Comparison of ENCODE assay signal across 1 cellular context in the genomic region with DNA sequence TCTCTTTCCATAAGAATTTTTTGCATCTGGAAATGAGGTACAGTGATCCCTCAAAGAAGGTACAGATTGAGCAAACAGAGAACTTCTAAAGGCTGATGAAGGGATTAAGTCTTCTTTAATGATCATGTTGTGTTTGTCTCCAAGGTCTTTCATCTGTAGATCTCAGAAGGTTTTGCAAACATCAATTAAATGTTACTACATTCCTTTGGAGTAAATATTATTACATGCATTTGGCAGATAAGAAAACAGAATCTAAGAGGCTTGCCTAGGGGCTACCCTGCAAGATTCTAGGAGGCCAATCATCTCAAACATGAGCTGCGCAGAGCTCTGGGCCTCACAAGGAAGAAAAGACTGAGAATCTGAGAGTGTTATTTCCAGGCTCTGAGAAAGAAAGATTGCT.
TF ChIP-seq lines count a peak whose summit lies in the region.

No MANE protein-coding gene starts in this region.

TF ChIP-seq in HepG2, 621 proteins besides CTCF, POLR2A, EP300 and RAD21 (continued from another document and continues in another):
- TF ChIP-seq, protein P1, sequence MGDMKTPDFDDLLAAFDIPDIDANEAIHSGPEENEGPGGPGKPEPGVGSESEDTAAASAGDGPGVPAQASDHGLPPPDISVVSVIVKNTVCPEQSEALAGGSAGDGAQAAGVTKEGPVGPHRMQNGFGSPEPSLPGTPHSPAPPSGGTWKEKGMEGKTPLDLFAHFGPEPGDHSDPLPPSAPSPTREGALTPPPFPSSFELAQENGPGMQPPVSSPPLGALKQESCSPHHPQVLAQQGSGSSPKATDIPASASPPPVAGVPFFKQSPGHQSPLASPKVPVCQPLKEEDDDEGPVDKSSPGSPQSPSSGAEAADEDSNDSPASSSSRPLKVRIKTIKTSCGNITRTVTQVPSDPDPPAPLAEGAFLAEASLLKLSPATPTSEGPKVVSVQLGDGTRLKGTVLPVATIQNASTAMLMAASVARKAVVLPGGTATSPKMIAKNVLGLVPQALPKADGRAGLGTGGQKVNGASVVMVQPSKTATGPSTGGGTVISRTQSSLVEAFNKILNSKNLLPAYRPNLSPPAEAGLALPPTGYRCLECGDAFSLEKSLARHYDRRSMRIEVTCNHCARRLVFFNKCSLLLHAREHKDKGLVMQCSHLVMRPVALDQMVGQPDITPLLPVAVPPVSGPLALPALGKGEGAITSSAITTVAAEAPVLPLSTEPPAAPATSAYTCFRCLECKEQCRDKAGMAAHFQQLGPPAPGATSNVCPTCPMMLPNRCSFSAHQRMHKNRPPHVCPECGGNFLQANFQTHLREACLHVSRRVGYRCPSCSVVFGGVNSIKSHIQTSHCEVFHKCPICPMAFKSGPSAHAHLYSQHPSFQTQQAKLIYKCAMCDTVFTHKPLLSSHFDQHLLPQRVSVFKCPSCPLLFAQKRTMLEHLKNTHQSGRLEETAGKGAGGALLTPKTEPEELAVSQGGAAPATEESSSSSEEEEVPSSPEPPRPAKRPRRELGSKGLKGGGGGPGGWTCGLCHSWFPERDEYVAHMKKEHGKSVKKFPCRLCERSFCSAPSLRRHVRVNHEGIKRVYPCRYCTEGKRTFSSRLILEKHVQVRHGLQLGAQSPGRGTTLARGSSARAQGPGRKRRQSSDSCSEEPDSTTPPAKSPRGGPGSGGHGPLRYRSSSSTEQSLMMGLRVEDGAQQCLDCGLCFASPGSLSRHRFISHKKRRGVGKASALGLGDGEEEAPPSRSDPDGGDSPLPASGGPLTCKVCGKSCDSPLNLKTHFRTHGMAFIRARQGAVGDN (CRISPR knock-in tag; IDR thresholded peaks at IDR 0.05): no peak
- TF ChIP-seq CBFB (CRISPR knock-in tag; IDR thresholded peaks at IDR 0.05) (no peak), DR1 (CRISPR knock-in tag; IDR thresholded peaks at IDR 0.05) (no peak), HDAC2 (CRISPR knock-in tag; IDR thresholded peaks at IDR 0.05) (peak; percentile 31; the same call in 1 of the 2 replicates), ZNF878 (CRISPR knock-in tag; IDR thresholded peaks at IDR 0.05) (no peak), SETDB1 (CRISPR knock-in tag; IDR thresholded peaks at IDR 0.05; ENCODE audit: borderline replicate concordance) (no peak), FOXP1 (IDR thresholded peaks at IDR 0.05) (no peak), FOXP1 (CRISPR knock-in tag; IDR thresholded peaks at IDR 0.05) (peak; percentile 44; the same call in 1 of the 2 replicates), ZNF121 (CRISPR knock-in tag; IDR thresholded peaks at IDR 0.05) (no peak), SIX1 (CRISPR knock-in tag; IDR thresholded peaks at IDR 0.05; ENCODE audit: borderline replicate concordance) (0 out of 2 replicates have a peak, but pooled peaks have one; percentile 27), ZNF570 (CRISPR knock-in tag; IDR thresholded peaks at IDR 0.05; ENCODE audit: borderline replicate concordance) (no peak), MZF1 (CRISPR knock-in tag; IDR thresholded peaks at IDR 0.05; ENCODE audit: borderline replicate concordance) (no peak), SIN3B (IDR thresholded peaks at IDR 0.05; ENCODE audit: low read length) (no peak), SNAI1 (CRISPR knock-in tag; IDR thresholded peaks at IDR 0.05; ENCODE audit: borderline replicate concordance) (no peak), POGZ (CRISPR knock-in tag; IDR thresholded peaks at IDR 0.05) (no peak), ZNF20 (CRISPR knock-in tag; IDR thresholded peaks at IDR 0.05) (no peak), ZNF296 (CRISPR knock-in tag; conservative IDR thresholded peaks at IDR 0.05) (no peak), NR2F6 (IDR thresholded peaks at IDR 0.05) (no peak), NR2F6 (CRISPR knock-in tag; IDR thresholded peaks at IDR 0.05) (no peak), ZMYM2 (CRISPR knock-in tag; IDR thresholded peaks at IDR 0.05) (no peak), ZNF10 (CRISPR knock-in tag; IDR thresholded peaks at IDR 0.05; ENCODE audit: borderline replicate concordance, low read depth) (no peak), ZNF382 (CRISPR knock-in tag; IDR thresholded peaks at IDR 0.05; ENCODE audit: borderline replicate concordance) (no peak), TP53 (CRISPR knock-in tag; conservative IDR thresholded peaks at IDR 0.05) (no peak), ZNF326 (CRISPR knock-in tag; IDR thresholded peaks at IDR 0.05; ENCODE audit: borderline replicate concordance) (no peak), HNRNPK (IDR thresholded peaks at IDR 0.05; ENCODE audit: low read depth, low read length, poor library complexity, severe bottlenecking) (no peak), MEIS1 (CRISPR knock-in tag; IDR thresholded peaks at IDR 0.05; ENCODE audit: borderline replicate concordance) (no peak), ZNF543 (CRISPR knock-in tag; IDR thresholded peaks at IDR 0.05) (no peak), ZBTB1 (CRISPR knock-in tag; IDR thresholded peaks at IDR 0.05; ENCODE audit: borderline replicate concordance) (no peak), JDP2 (CRISPR knock-in tag; IDR thresholded peaks at IDR 0.05; ENCODE audit: borderline replicate concordance) (no peak), SAFB2 (CRISPR knock-in tag; IDR thresholded peaks at IDR 0.05; ENCODE audit: borderline replicate concordance, low read depth) (no peak), ZNF124 (CRISPR knock-in tag; IDR thresholded peaks at IDR 0.05) (no peak), HMG20A (CRISPR knock-in tag; IDR thresholded peaks at IDR 0.05; ENCODE audit: borderline replicate concordance) (peak; percentile 12; the same call in 1 of the 2 replicates), ZNF33A (CRISPR knock-in tag; IDR thresholded peaks at IDR 0.05; ENCODE audit: borderline replicate concordance) (no peak), GFI1 (CRISPR knock-in tag; IDR thresholded peaks at IDR 0.05; ENCODE audit: borderline replicate concordance) (peak; percentile 48; the same call in 1 of the 2 replicates), PITX1 (CRISPR knock-in tag; IDR thresholded peaks at IDR 0.05) (peak; percentile 25; the same call in 1 of the 2 replicates), ATF1 (CRISPR knock-in tag; IDR thresholded peaks at IDR 0.05) (no peak), KMT2A (CRISPR knock-in tag; IDR thresholded peaks at IDR 0.05) (no peak)
- TF ChIP-seq, protein P2, sequence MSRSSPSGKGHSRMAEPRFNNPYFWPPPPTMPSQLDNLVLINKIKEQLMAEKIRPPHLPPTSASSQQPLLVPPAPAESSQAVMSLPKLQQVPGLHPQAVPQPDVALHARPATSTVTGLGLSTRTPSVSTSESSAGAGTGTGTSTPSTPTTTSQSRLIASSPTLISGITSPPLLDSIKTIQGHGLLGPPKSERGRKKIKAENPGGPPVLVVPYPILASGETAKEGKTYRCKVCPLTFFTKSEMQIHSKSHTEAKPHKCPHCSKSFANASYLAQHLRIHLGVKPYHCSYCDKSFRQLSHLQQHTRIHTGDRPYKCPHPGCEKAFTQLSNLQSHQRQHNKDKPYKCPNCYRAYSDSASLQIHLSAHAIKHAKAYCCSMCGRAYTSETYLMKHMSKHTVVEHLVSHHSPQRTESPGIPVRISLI (CRISPR knock-in tag; IDR thresholded peaks at IDR 0.05; ENCODE audit: borderline replicate concordance): 0 out of 2 replicates have a peak, but pooled peaks have one; percentile 14
- TF ChIP-seq, protein P3, sequence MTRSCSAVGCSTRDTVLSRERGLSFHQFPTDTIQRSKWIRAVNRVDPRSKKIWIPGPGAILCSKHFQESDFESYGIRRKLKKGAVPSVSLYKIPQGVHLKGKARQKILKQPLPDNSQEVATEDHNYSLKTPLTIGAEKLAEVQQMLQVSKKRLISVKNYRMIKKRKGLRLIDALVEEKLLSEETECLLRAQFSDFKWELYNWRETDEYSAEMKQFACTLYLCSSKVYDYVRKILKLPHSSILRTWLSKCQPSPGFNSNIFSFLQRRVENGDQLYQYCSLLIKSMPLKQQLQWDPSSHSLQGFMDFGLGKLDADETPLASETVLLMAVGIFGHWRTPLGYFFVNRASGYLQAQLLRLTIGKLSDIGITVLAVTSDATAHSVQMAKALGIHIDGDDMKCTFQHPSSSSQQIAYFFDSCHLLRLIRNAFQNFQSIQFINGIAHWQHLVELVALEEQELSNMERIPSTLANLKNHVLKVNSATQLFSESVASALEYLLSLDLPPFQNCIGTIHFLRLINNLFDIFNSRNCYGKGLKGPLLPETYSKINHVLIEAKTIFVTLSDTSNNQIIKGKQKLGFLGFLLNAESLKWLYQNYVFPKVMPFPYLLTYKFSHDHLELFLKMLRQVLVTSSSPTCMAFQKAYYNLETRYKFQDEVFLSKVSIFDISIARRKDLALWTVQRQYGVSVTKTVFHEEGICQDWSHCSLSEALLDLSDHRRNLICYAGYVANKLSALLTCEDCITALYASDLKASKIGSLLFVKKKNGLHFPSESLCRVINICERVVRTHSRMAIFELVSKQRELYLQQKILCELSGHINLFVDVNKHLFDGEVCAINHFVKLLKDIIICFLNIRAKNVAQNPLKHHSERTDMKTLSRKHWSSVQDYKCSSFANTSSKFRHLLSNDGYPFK (CRISPR knock-in tag; IDR thresholded peaks at IDR 0.05; ENCODE audit: borderline replicate concordance): no peak
- TF ChIP-seq, protein P4, sequence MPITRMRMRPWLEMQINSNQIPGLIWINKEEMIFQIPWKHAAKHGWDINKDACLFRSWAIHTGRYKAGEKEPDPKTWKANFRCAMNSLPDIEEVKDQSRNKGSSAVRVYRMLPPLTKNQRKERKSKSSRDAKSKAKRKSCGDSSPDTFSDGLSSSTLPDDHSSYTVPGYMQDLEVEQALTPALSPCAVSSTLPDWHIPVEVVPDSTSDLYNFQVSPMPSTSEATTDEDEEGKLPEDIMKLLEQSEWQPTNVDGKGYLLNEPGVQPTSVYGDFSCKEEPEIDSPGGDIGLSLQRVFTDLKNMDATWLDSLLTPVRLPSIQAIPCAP (CRISPR knock-in tag; IDR thresholded peaks at IDR 0.05; ENCODE audit: low read depth): no peak
- TF ChIP-seq, protein P5, sequence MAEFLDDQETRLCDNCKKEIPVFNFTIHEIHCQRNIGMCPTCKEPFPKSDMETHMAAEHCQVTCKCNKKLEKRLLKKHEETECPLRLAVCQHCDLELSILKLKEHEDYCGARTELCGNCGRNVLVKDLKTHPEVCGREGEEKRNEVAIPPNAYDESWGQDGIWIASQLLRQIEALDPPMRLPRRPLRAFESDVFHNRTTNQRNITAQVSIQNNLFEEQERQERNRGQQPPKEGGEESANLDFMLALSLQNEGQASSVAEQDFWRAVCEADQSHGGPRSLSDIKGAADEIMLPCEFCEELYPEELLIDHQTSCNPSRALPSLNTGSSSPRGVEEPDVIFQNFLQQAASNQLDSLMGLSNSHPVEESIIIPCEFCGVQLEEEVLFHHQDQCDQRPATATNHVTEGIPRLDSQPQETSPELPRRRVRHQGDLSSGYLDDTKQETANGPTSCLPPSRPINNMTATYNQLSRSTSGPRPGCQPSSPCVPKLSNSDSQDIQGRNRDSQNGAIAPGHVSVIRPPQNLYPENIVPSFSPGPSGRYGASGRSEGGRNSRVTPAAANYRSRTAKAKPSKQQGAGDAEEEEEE (CRISPR knock-in tag; IDR thresholded peaks at IDR 0.05; ENCODE audit: borderline replicate concordance): no peak
- TF ChIP-seq, protein P6, sequence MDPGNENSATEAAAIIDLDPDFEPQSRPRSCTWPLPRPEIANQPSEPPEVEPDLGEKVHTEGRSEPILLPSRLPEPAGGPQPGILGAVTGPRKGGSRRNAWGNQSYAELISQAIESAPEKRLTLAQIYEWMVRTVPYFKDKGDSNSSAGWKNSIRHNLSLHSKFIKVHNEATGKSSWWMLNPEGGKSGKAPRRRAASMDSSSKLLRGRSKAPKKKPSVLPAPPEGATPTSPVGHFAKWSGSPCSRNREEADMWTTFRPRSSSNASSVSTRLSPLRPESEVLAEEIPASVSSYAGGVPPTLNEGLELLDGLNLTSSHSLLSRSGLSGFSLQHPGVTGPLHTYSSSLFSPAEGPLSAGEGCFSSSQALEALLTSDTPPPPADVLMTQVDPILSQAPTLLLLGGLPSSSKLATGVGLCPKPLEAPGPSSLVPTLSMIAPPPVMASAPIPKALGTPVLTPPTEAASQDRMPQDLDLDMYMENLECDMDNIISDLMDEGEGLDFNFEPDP (CRISPR knock-in tag; conservative IDR thresholded peaks at IDR 0.05): no peak
- TF ChIP-seq, protein P7, sequence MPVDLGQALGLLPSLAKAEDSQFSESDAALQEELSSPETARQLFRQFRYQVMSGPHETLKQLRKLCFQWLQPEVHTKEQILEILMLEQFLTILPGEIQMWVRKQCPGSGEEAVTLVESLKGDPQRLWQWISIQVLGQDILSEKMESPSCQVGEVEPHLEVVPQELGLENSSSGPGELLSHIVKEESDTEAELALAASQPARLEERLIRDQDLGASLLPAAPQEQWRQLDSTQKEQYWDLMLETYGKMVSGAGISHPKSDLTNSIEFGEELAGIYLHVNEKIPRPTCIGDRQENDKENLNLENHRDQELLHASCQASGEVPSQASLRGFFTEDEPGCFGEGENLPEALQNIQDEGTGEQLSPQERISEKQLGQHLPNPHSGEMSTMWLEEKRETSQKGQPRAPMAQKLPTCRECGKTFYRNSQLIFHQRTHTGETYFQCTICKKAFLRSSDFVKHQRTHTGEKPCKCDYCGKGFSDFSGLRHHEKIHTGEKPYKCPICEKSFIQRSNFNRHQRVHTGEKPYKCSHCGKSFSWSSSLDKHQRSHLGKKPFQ (CRISPR knock-in tag; IDR thresholded peaks at IDR 0.05; ENCODE audit: insufficient replicate concordance): no peak
- TF ChIP-seq, protein P8, sequence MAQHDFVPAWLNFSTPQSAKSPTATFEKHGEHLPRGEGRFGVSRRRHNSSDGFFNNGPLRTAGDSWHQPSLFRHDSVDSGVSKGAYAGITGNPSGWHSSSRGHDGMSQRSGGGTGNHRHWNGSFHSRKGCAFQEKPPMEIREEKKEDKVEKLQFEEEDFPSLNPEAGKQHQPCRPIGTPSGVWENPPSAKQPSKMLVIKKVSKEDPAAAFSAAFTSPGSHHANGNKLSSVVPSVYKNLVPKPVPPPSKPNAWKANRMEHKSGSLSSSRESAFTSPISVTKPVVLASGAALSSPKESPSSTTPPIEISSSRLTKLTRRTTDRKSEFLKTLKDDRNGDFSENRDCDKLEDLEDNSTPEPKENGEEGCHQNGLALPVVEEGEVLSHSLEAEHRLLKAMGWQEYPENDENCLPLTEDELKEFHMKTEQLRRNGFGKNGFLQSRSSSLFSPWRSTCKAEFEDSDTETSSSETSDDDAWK (CRISPR knock-in tag; IDR thresholded peaks at IDR 0.05): no peak
- TF ChIP-seq, protein P9, sequence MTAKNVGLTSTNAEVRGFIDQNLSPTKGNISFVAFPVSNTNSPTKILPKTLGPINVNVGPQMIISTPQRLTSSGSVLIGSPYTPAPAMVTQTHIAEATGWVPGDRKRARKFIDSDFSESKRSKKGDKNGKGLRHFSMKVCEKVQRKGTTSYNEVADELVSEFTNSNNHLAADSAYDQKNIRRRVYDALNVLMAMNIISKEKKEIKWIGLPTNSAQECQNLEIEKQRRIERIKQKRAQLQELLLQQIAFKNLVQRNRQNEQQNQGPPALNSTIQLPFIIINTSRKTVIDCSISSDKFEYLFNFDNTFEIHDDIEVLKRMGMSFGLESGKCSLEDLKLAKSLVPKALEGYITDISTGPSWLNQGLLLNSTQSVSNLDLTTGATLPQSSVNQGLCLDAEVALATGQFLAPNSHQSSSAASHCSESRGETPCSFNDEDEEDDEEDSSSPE (CRISPR knock-in tag; IDR thresholded peaks at IDR 0.05): no peak
- TF ChIP-seq, protein P10, sequence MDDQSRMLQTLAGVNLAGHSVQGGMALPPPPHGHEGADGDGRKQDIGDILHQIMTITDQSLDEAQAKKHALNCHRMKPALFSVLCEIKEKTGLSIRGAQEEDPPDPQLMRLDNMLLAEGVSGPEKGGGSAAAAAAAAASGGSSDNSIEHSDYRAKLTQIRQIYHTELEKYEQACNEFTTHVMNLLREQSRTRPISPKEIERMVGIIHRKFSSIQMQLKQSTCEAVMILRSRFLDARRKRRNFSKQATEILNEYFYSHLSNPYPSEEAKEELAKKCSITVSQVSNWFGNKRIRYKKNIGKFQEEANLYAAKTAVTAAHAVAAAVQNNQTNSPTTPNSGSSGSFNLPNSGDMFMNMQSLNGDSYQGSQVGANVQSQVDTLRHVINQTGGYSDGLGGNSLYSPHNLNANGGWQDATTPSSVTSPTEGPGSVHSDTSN (CRISPR knock-in tag; IDR thresholded peaks at IDR 0.05; ENCODE audit: borderline replicate concordance): no peak
